In genomic region chr22:19173047-19174035, GRCh38 we compare ENCODE assay signal across 1 cellular context.
TF ChIP-seq lines count a peak whose summit lies in the region.

No MANE protein-coding gene starts in this region.

TF ChIP-seq in HepG2, 621 proteins besides CTCF, POLR2A, EP300 and RAD21:
- TF ChIP-seq ZNF18 (CRISPR knock-in tag; IDR thresholded peaks at IDR 0.05; ENCODE audit: insufficient replicate concordance) (no peak), ZNF597 (CRISPR knock-in tag; IDR thresholded peaks at IDR 0.05) (no peak), ZNF782 (CRISPR knock-in tag; IDR thresholded peaks at IDR 0.05; ENCODE audit: borderline replicate concordance) (no peak), CENPT (CRISPR knock-in tag; IDR thresholded peaks at IDR 0.05; ENCODE audit: low read depth) (0 out of 2 replicates have a peak, but pooled peaks have one; percentile 41), MAFG (CRISPR knock-in tag; IDR thresholded peaks at IDR 0.05) (no peak), SMAD1 (CRISPR knock-in tag; IDR thresholded peaks at IDR 0.05; ENCODE audit: borderline replicate concordance, low read depth) (no peak), ARID2 (CRISPR knock-in tag; IDR thresholded peaks at IDR 0.05; ENCODE audit: borderline replicate concordance) (peak; percentile 32; the same call in 1 of the 2 replicates), ZNF121 (CRISPR knock-in tag; IDR thresholded peaks at IDR 0.05) (no peak), NFIC (IDR thresholded peaks at IDR 0.05; ENCODE audit: low read length) (no peak), ZNF546 (CRISPR knock-in tag; conservative IDR thresholded peaks at IDR 0.05) (no peak), BCL3 (CRISPR knock-in tag; IDR thresholded peaks at IDR 0.05) (no peak), FOXJ3 (CRISPR knock-in tag; IDR thresholded peaks at IDR 0.05; ENCODE audit: borderline replicate concordance) (no peak), ZHX1 (CRISPR knock-in tag; IDR thresholded peaks at IDR 0.05; ENCODE audit: low read depth) (no peak), TOPORS (CRISPR knock-in tag; IDR thresholded peaks at IDR 0.05) (no peak), KAT2B (IDR thresholded peaks at IDR 0.05; ENCODE audit: borderline replicate concordance, low read depth, low read length) (no peak), HNF4G (IDR thresholded peaks at IDR 0.05; ENCODE audit: borderline replicate concordance, low read depth, low read length) (no peak), HNF4G (CRISPR knock-in tag; IDR thresholded peaks at IDR 0.05; ENCODE audit: borderline replicate concordance, low read depth) (no peak), SNRNP70 (IDR thresholded peaks at IDR 0.05; ENCODE audit: low read depth, low read length) (no peak), MXD4 (CRISPR knock-in tag; IDR thresholded peaks at IDR 0.05) (no peak), THAP8 (CRISPR knock-in tag; IDR thresholded peaks at IDR 0.05; ENCODE audit: borderline replicate concordance) (no peak), SSRP1 (CRISPR knock-in tag; IDR thresholded peaks at IDR 0.05) (no peak), ZNF607 (CRISPR knock-in tag; IDR thresholded peaks at IDR 0.05; ENCODE audit: borderline replicate concordance) (no peak), STAT6 (CRISPR knock-in tag; IDR thresholded peaks at IDR 0.05; ENCODE audit: borderline replicate concordance) (no peak), KAT8 (CRISPR knock-in tag; IDR thresholded peaks at IDR 0.05) (no peak), CAMTA2 (CRISPR knock-in tag; IDR thresholded peaks at IDR 0.05; ENCODE audit: borderline replicate concordance) (no peak), ZUFSP (CRISPR knock-in tag; IDR thresholded peaks at IDR 0.05; ENCODE audit: borderline replicate concordance) (no peak), ZNF296 (CRISPR knock-in tag; conservative IDR thresholded peaks at IDR 0.05) (no peak), ZNF891 (CRISPR knock-in tag; IDR thresholded peaks at IDR 0.05) (no peak), ETV6 (CRISPR knock-in tag; conservative IDR thresholded peaks at IDR 0.05) (no peak), ZNF230 (CRISPR knock-in tag; IDR thresholded peaks at IDR 0.05) (no peak), TAF1 (CRISPR knock-in tag; IDR thresholded peaks at IDR 0.05) (no peak), FOSL2 (CRISPR knock-in tag; IDR thresholded peaks at IDR 0.05) (no peak), ZBTB38 (CRISPR knock-in tag; IDR thresholded peaks at IDR 0.05) (no peak), POLR2AphosphoS5 (IDR thresholded peaks at IDR 0.05; ENCODE audit: low read depth, low read length) (0 out of 2 replicates have a peak, but pooled peaks have one; percentile 21), RBM39 (IDR thresholded peaks at IDR 0.05; ENCODE audit: low read depth, low read length, poor library complexity, severe bottlenecking) (peak; percentile 30), ARID4A (CRISPR knock-in tag; IDR thresholded peaks at IDR 0.05; ENCODE audit: borderline replicate concordance) (0 out of 2 replicates have a peak, but pooled peaks have one; percentile 3), ZNF446 (CRISPR knock-in tag; IDR thresholded peaks at IDR 0.05) (no peak), ZNF468 (CRISPR knock-in tag; IDR thresholded peaks at IDR 0.05) (no peak), ZNF614 (CRISPR knock-in tag; IDR thresholded peaks at IDR 0.05; ENCODE audit: borderline replicate concordance) (no peak), ZBTB10 (CRISPR knock-in tag; IDR thresholded peaks at IDR 0.05; ENCODE audit: borderline replicate concordance) (no peak), ZC3H4 (CRISPR knock-in tag; IDR thresholded peaks at IDR 0.05; ENCODE audit: borderline replicate concordance) (0 out of 2 replicates have a peak, but pooled peaks have one; percentile 61), SMYD3 (CRISPR knock-in tag; IDR thresholded peaks at IDR 0.05) (no peak), MED13 (CRISPR knock-in tag; IDR thresholded peaks at IDR 0.05) (no peak), GFI1 (CRISPR knock-in tag; IDR thresholded peaks at IDR 0.05; ENCODE audit: borderline replicate concordance) (no peak)
TF ChIP-seq in HepG2: peak in this region for 6.
